ENCODE assay signal across 25 cellular contexts in the genomic region with DNA sequence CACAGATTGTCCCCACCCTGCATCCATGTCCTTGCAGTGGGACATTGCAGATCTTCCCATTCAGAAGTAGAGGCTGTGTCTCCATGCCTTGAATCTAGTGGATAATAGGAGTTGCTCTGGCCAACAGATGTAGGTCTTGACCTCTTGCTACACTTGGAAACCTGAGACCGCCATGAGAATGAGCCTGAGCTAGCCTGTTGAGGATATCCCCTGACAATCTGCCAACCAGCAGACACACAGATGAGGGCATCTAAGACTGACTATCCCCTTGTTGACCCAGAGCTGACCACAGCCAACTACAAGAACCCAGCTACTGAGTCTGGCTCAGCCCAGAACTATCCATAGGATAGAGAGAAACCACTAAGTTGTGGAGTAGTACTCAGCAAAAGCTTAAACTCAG.
"Had no signal": no experiment of that assay in that cellular context is flagged by ENCODE, and none has a peak within 500 bp of the region (broad histone marks: within the 10 kb centered on the region; RNA-seq: fewer than 3 reads in every experiment).

No MANE protein-coding gene starts in this region.

- H2AFZ ChIP-seq: neural progenitor cell had no signal

- H3K9ac ChIP-seq: neural progenitor cell had no signal

- H3K4me1 ChIP-seq: adrenal gland, ascending aorta, uterus had no signal

- H3K4me3 ChIP-seq: adrenal gland, ascending aorta, left ventricle myocardium inferior, neural progenitor cell, skin epidermis, transverse colon, uterus had no signal

- H3K27me3 ChIP-seq: adrenal gland, ascending aorta, brain microvascular endothelial cell, neural progenitor cell, transverse colon, uterus had no signal

- ATAC-seq: activated naive CD4-positive, alpha-beta T cell treated with anti-CD3 and anti-CD28 coated beads, Interleukin-2, amount 50 U/mL, for 72 hours; activated T-helper 17 cell treated with anti-CD3 and anti-CD28 coated beads, Interleukin-2, amount 50 U/mL, for 72 hours; naive thymus-derived CD8-positive, alpha-beta T cell; right cardiac atrium; stimulated activated effector memory CD8-positive, alpha-beta T cell treated with anti-CD3 and anti-CD28 coated beads, Interleukin-12 subunit alpha, Interleukin-12 subunit beta, amount 100 ng/mL, for 72 hours; stimulated activated naive CD8-positive, alpha-beta T cell treated with anti-CD3 and anti-CD28 coated beads, Interleukin-15, amount 100 ng/mL, for 72 hours; WTC11 had no signal

- DNase-seq: activated CD8-positive, alpha-beta memory T cell treated with anti-CD3 and anti-CD28 coated beads for 24 hours; activated CD8-positive, alpha-beta memory T cell treated with anti-CD3 and anti-CD28 coated beads, Interleukin-2, amount 50 U/mL, for 4 hours; activated T-cell treated with anti-CD3 and anti-CD28 coated beads, Interleukin-2, amount 50 U/mL, for 24 hours; brain microvascular endothelial cell; caudate nucleus; effector CD4-positive, alpha-beta T cell; erythroblast; head of caudate nucleus; kidney; left ventricle myocardium inferior; naive thymus-derived CD8-positive, alpha-beta T cell; right cardiac atrium; stimulated activated CD4-positive, alpha-beta T cell treated with anti-CD3 and anti-CD28 coated beads, Interleukin-1b, Interleukin-23, amount 100 ng/mL, for 48 hours; stimulated activated naive CD8-positive, alpha-beta T cell treated with anti-CD3 and anti-CD28 coated beads, Interleukin-15, amount 100 ng/mL, for 72 hours; T-helper 9 cell; transverse colon; uterus had no signal

- H3K36me3 ChIP-seq: adrenal gland, ascending aorta, brain microvascular endothelial cell, left ventricle myocardium inferior, neural progenitor cell, transverse colon, uterus had no signal

- H3K9me3 ChIP-seq: adrenal gland, ascending aorta, left ventricle myocardium inferior, transverse colon, uterus had no signal

- H3K4me2 ChIP-seq: neural progenitor cell had no signal

- H3K27ac ChIP-seq: adrenal gland, ascending aorta, brain microvascular endothelial cell, left ventricle myocardium inferior, neural progenitor cell, skin epidermis, transverse colon, uterus had no signal
